Comparison of ENCODE assay signal across 17 cellular contexts in the genomic region with DNA sequence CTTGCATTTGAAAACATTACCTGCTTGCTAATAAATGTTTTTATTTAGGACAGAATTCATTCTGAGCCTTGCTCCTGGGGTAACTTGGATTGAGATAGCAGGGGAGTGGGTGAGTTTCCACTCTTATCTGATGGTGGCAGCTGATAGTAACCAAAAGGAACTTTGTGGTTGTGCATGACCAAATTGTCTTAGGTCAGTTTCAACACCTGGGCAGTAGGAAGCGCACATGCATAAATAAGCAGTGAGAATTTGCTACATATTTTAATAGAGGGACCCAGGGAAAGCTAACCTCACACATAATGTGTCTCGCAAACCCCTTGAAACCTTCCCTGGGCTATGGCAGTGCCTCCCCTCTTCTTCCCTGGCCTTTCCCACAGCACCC.
DNase-seq lines count a peak whose midpoint lies in the region; ATAC-seq and TF ChIP-seq lines count a peak whose summit lies in the region.
"Had no signal": no experiment of that assay in that cellular context is flagged by ENCODE, and none has a peak within 500 bp of the region (broad histone marks: within the 10 kb centered on the region; RNA-seq: fewer than 3 reads in every experiment).

No MANE protein-coding gene starts in this region.

- CTCF ChIA-PET in Caco-2 (lab: Charles Lee) = interaction anchor here (1.0 kb wide), 1 partner anchor 71 kb away, joined by 3 read pairs; no protein-coding TSS in a partner anchor

- no peak overlapping the region for H3K9ac ChIP-seq in OCI-LY3 (ENCODE audit: low read length)

- H4K20me1 ChIP-seq in DOHH2 (ENCODE audit: control insufficient read depth, insufficient read depth, low read depth, low read length) = no peaks in the 10 kb centered on the region
- no peaks in the 10 kb centered on the region for H4K20me1 ChIP-seq in OCI-LY3 (ENCODE audit: insufficient read depth, low read length)

- peak; percentile 19 for TF ChIP-seq POLR2A in GM19193 (IDR thresholded peaks at IDR 0.05; ENCODE audit: extremely low read depth, insufficient read depth, insufficient read length)

- no peaks in the 10 kb centered on the region; the same call in 1 of the 2 replicates for H3K27me3 ChIP-seq in DOHH2 (ENCODE audit: control insufficient read depth, low read length)
- H3K27me3 ChIP-seq in OCI-LY3 (ENCODE audit: low read depth, low read length) = peaks cover 9% of the 10 kb centered on the region; the same call in 1 of the 2 replicates
- no peaks in the 10 kb centered on the region for H3K27me3 ChIP-seq in Caco-2 (replicated peaks; ENCODE audit: control insufficient read depth, insufficient read depth, low read length)

- no peaks in the 10 kb centered on the region for H3K27me3 Mint-ChIP-seq in Caco-2 (ENCODE audit: insufficient read depth, unreplicated experiment)

- peaks cover 7% of the 10 kb centered on the region; the same call in 1 of the 2 replicates for H3F3A ChIP-seq in DOHH2 (ENCODE audit: control insufficient read depth, insufficient read depth)

- POLR2A ChIA-PET in Caco-2 (lab: Charles Lee) = no interaction called here

- H3K9me3 ChIP-seq in DOHH2 (ENCODE audit: control insufficient read depth, insufficient read depth, low read length) = no peaks in the 10 kb centered on the region
- H3K9me3 ChIP-seq in OCI-LY3 (ENCODE audit: insufficient read depth, low read length) = peaks cover 14% of the 10 kb centered on the region
- no peaks in the 10 kb centered on the region for H3K9me3 ChIP-seq in Caco-2
- H3K9me3 ChIP-seq: psoas muscle had no signal

- peak; percentile 32 for ATAC-seq in HG02759 (IDR thresholded peaks at IDR 0.05; ENCODE audit: unreplicated experiment)
- no peak for ATAC-seq in HG03095 (IDR thresholded peaks at IDR 0.05; ENCODE audit: unreplicated experiment)
- no peak for ATAC-seq in HG03039 (IDR thresholded peaks at IDR 0.05; ENCODE audit: unreplicated experiment)
- ATAC-seq: psoas muscle had no signal

- H2AFZ ChIP-seq in OCI-LY3 (ENCODE audit: low read depth, low read length) = no peak overlapping the region

- no TSS peak for BruUV-seq in Caco-2 (replicated peaks; lab: Mats Ljungman, UMichigan)

- H3K27ac Mint-ChIP-seq in Caco-2 (ENCODE audit: unreplicated experiment) = no peak overlapping the region

- peaks cover 19% of the 10 kb centered on the region for H3K4me1 Mint-ChIP-seq in Caco-2 (ENCODE audit: low read depth, unreplicated experiment)

- H3K4me1 ChIP-seq in DOHH2 (ENCODE audit: control insufficient read depth, low read length) (peaks cover 58% of the 10 kb centered on the region), OCI-LY3 (ENCODE audit: low read length) (peaks cover 92% of the 10 kb centered on the region), Caco-2 (peaks cover 12% of the 10 kb centered on the region; the same call in 1 of the 2 replicates)

- no peaks in the 10 kb centered on the region for H3K36me3 ChIP-seq in DOHH2 (ENCODE audit: control insufficient read depth, low read length)
- H3K36me3 ChIP-seq in OCI-LY3 (replicated peaks; ENCODE audit: low read depth, low read length) = peaks cover 9% of the 10 kb centered on the region
- H3K36me3 ChIP-seq in Caco-2 (ENCODE audit: control insufficient read depth, insufficient read depth, low read length) = no peaks in the 10 kb centered on the region

- DNase-seq in Caco-2 = no peak
- no peak for DNase-seq in activated CD8-positive, alpha-beta memory T cell treated with anti-CD3 and anti-CD28 coated beads for 24 hours
- DNase-seq: activated T-cell treated with anti-CD3 and anti-CD28 coated beads, Interleukin-2, amount 50 U/mL, for 1 hour; amniotic stem cell; HCEC 1CT; NCI-H526; psoas muscle; SHP77 treated with DMSO at 0.1 percent for 48 hours; stimulated activated CD4-positive, alpha-beta T cell treated with anti-CD3 and anti-CD28 coated beads, Interleukin-2, amount 100 ng/mL, for 24 hours; stimulated activated naive CD4-positive, alpha-beta T cell treated with Interleukin-2 at 50 U/mL for 16 hours had no signal

- no peak overlapping the region for H3K4me3 Mint-ChIP-seq in Caco-2 (ENCODE audit: unreplicated experiment)

- H3K9me3 Mint-ChIP-seq in Caco-2 (ENCODE audit: unreplicated experiment) = no peaks in the 10 kb centered on the region

- H3K27ac ChIP-seq in DOHH2 (ENCODE audit: low read depth, low read length) = peak overlapping the region; percentile 40
- peak overlapping the region; percentile 30; the same call in 1 of the 2 replicates for H3K27ac ChIP-seq in OCI-LY3 (ENCODE audit: low read length)
- H3K27ac ChIP-seq: psoas muscle, VCaP had no signal

- H3K4me3 ChIP-seq in DOHH2 (ENCODE audit: low read length) (peak overlapping the region; percentile 41), OCI-LY3 (ENCODE audit: low read length) (peak overlapping the region; percentile 9; the same call in 1 of the 2 replicates), Caco-2 (ENCODE audit: low read depth, low read length) (no peak overlapping the region)
- H3K4me3 ChIP-seq: psoas muscle had no signal

- no peak for TF ChIP-seq CTCF in DOHH2 (IDR thresholded peaks at IDR 0.05; ENCODE audit: low read depth, low read length, poor library complexity, severe bottlenecking)
- 0 out of 2 replicates have a peak, but pooled peaks have one; percentile 12 for TF ChIP-seq CTCF in OCI-LY3 (IDR thresholded peaks at IDR 0.05; ENCODE audit: low read depth, low read length)
- no peak for TF ChIP-seq CTCF in Caco-2 (IDR thresholded peaks at IDR 0.05; ENCODE audit: insufficient read depth in 1 of 2, low read depth in 1 of 2, low read length in 1 of 2, severe bottlenecking in 1 of 2, unreplicated experiment in 1 of 2)

- intact Hi-C loops in Caco-2 (cut with micrococcal nuclease; ENCODE audit: unreplicated experiment) = loop anchor here (1.0 kb wide), 2 partner anchors 71 to 116 kb away; a partner anchor contains a TSS

- H3K79me2 ChIP-seq in DOHH2 (ENCODE audit: control insufficient read depth, low read length) (no peaks in the 10 kb centered on the region), OCI-LY3 (ENCODE audit: low read length) (no peaks in the 10 kb centered on the region)

- H3K4me2 ChIP-seq in DOHH2 (ENCODE audit: low read length) = peak overlapping the region; percentile 62
- H3K4me2 ChIP-seq in OCI-LY3 (ENCODE audit: low read length) = peak overlapping the region; percentile 51

- H3K9me2 ChIP-seq in DOHH2 (replicated peaks; ENCODE audit: control insufficient read depth, low read length) = no peaks in the 10 kb centered on the region

- no peaks in the 10 kb centered on the region for H3K36me3 Mint-ChIP-seq in Caco-2 (ENCODE audit: insufficient read depth, unreplicated experiment)
